Comparison of ENCODE assay signal across 12 cellular contexts in the genomic region with DNA sequence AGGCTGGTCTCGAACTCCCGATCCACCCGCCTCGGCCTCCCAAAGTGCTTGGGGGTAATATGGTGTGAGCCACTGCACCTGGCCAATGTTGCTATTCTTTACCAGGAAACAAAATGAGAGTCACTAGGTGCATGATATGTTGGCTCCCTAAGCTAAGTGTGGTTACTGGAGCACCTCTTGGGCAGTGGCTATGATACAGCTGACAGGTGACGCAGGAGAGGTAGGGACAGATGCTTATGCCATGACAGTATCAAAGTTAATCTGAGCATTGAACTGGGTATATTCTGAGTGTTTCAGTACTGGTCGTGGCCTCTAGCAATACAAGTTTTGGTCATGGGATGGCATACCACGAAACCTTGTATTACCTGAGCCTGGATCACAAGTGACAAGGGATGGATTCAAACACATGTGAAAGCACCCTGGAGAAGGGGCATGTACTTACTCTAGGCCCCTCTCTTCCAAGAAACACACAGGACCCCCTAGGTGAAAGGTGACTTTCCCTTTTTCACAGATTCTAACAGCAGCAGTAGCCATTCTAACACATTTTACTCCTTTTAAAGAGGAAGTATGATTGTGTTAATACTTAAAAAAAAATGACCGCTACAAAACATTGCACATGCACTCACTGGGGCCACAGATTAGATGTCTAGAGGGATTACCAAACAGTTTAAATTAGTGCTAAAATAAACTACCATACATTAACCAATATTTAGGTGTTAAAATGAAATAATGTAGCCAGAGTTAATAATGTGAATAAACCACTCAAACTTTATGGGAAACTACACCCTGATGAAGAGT.
DNase-seq lines count a peak whose midpoint lies in the region; ATAC-seq, FAIRE-seq and TF ChIP-seq lines count a peak whose summit lies in the region.
"Had no signal": no experiment of that assay in that cellular context is flagged by ENCODE, and none has a peak within 500 bp of the region (broad histone marks: within the 10 kb centered on the region; RNA-seq: fewer than 3 reads in every experiment).

No MANE protein-coding gene starts in this region.

- H3K4me3 ChIP-seq in left lung = no peak overlapping the region
- no peak overlapping the region for H3K4me3 ChIP-seq in upper lobe of left lung
- no peak overlapping the region for H3K4me3 ChIP-seq in thyroid gland (replicated peaks in 1 of 3)

- TF ChIP-seq POLR2A in upper lobe of left lung (IDR thresholded peaks at IDR 0.05) = no peak
- no peak for TF ChIP-seq POLR2A in thyroid gland (IDR thresholded peaks at IDR 0.05)

- H3K4me1 ChIP-seq in left lung = peaks cover 6 to 74% of the 10 kb centered on the region in 2 donors
- H3K4me1 ChIP-seq in upper lobe of left lung = peaks cover 32 to 60% (median 44%) of the 10 kb centered on the region in 4 donors
- peaks cover 0 to 6% of the 10 kb centered on the region in 2 donors for H3K4me1 ChIP-seq in thyroid gland

- peaks cover 42% of the 10 kb centered on the region for H3K4me1 Mint-ChIP-seq in activated naive CD4-positive, alpha-beta T cell treated with anti-CD3 and anti-CD28 coated beads, Interleukin-2, amount 10 ng/mL, durations not matched to agents 7 days and 5 days
- H3K4me1 Mint-ChIP-seq in WTC11 = peaks cover 89% of the 10 kb centered on the region

- H3K9me3 Mint-ChIP-seq in activated naive CD4-positive, alpha-beta T cell treated with anti-CD3 and anti-CD28 coated beads, Interleukin-2, amount 50 U/mL, for 72 hours = no peaks in the 10 kb centered on the region
- no peaks in the 10 kb centered on the region for H3K9me3 Mint-ChIP-seq in activated naive CD4-positive, alpha-beta T cell treated with anti-CD3 and anti-CD28 coated beads, Interleukin-2, amount 10 ng/mL, durations not matched to agents 7 days and 5 days
- no peaks in the 10 kb centered on the region for H3K9me3 Mint-ChIP-seq in WTC11

- no peak overlapping the region for H3K4me3 Mint-ChIP-seq in activated naive CD4-positive, alpha-beta T cell treated with anti-CD3 and anti-CD28 coated beads, Interleukin-2, amount 10 ng/mL, durations not matched to agents 7 days and 5 days
- no peak overlapping the region for H3K4me3 Mint-ChIP-seq in WTC11

- H3K27me3 ChIP-seq in left lung (no peaks in the 10 kb centered on the region), upper lobe of left lung (no peaks in the 10 kb centered on the region), thyroid gland (no peaks in the 10 kb centered on the region)

- H3K36me3 ChIP-seq in left lung (peaks cover 0 to 24% of the 10 kb centered on the region in 2 donors), upper lobe of left lung (peaks cover 7 to 28% (median 10%) of the 10 kb centered on the region in 4 donors), thyroid gland (peaks cover 0 to 7% of the 10 kb centered on the region in 2 donors)

- no peak overlapping the region for H3K27ac ChIP-seq in left lung
- no peak overlapping the region for H3K27ac ChIP-seq in upper lobe of left lung
- no peak overlapping the region for H3K27ac ChIP-seq in thyroid gland

- no peaks in the 10 kb centered on the region for H3K27me3 Mint-ChIP-seq in activated naive CD4-positive, alpha-beta T cell treated with anti-CD3 and anti-CD28 coated beads, Interleukin-2, amount 10 ng/mL, durations not matched to agents 7 days and 5 days
- no peaks in the 10 kb centered on the region for H3K27me3 Mint-ChIP-seq in WTC11 (ENCODE audit: low read depth)

- ATAC-seq in activated naive CD4-positive, alpha-beta T cell treated with anti-CD3 and anti-CD28 coated beads, Interleukin-2, amount 50 U/mL, for 72 hours = peak; percentile 30 to 50
- ATAC-seq in WTC11 (no peak), left lung (peak; percentile 51), upper lobe of left lung (ENCODE audit: low FRiP score in 2 of 2) (peak; percentile 10 to 50)
- ATAC-seq: left lobe of liver had no signal

- POLR2A ChIA-PET in WTC11 (lab: Charles Lee) = no interaction called here

- no peak for TF ChIP-seq CTCF in WTC11 (IDR thresholded peaks at IDR 0.05)
- no peak for TF ChIP-seq CTCF in left lung (IDR thresholded peaks at IDR 0.05)
- no peak for TF ChIP-seq CTCF in upper lobe of left lung (IDR thresholded peaks at IDR 0.05)
- no peak for TF ChIP-seq CTCF in thyroid gland (IDR thresholded peaks at IDR 0.05)
- no peak for TF ChIP-seq CTCF in D721Med (IDR thresholded peaks at IDR 0.05; ENCODE audit: insufficient read depth, missing control alignments)

- intact Hi-C loops in left lung (cut with DNase I) = loop anchor here in 1 of 2 donors (10.0 kb wide), 1 partner anchor 64 kb away; a partner anchor contains a TSS
- intact Hi-C loops in thyroid gland (cut with DNase I) = no loop called here

- peak overlapping the region in 1 of 2 donors; percentile 44 for H3K27ac Mint-ChIP-seq in activated naive CD4-positive, alpha-beta T cell treated with anti-CD3 and anti-CD28 coated beads, Interleukin-2, amount 50 U/mL, for 72 hours
- H3K27ac Mint-ChIP-seq in activated naive CD4-positive, alpha-beta T cell treated with anti-CD3 and anti-CD28 coated beads, Interleukin-2, amount 10 ng/mL, durations not matched to agents 7 days and 5 days = no peak overlapping the region
- H3K27ac Mint-ChIP-seq in WTC11 = peak overlapping the region; percentile 21; the same call in 1 of the 2 replicates

- CTCF ChIA-PET in activated naive CD4-positive, alpha-beta T cell treated with anti-CD3 and anti-CD28 coated beads, Interleukin-2, amount 10 ng/mL, durations not matched to agents 7 days and 5 days (lab: Charles Lee) = no interaction called here
- CTCF ChIA-PET in WTC11 (lab: Charles Lee) = interaction anchor here (0.6 kb wide), 1 partner anchor 125 kb away, joined by 3 read pairs; no protein-coding TSS in a partner anchor

- no peak for FAIRE-seq in D721Med (lab: Jason Lieb, UNC)
- FAIRE-seq: HTR-8/SVneo had no signal

- DNase-seq in activated naive CD4-positive, alpha-beta T cell treated with anti-CD3 and anti-CD28 coated beads, Interleukin-2, amount 50 U/mL, for 72 hours (ENCODE audit: low spot score in 2 of 2) = no peak
- DNase-seq in activated naive CD4-positive, alpha-beta T cell treated with anti-CD3 and anti-CD28 coated beads, Interleukin-2, amount 10 ng/mL, durations not matched to agents 7 days and 5 days = no peak
- no peak for DNase-seq in WTC11 (ENCODE audit: low spot score)
- no peak for DNase-seq in left lung
- no peak for DNase-seq in upper lobe of left lung
- no peak for DNase-seq in thyroid gland
- no peak for DNase-seq in D721Med (ENCODE audit: insufficient read length, low spot score)
- no peak for DNase-seq in medulla oblongata (ENCODE audit: extremely low spot score)
- DNase-seq: NCI-H748 treated with DMSO at 0.1 percent for 48 hours, SIG-M5 had no signal

- TF ChIP-seq EP300 in upper lobe of left lung (IDR thresholded peaks at IDR 0.05) = no peak

- H3K36me3 Mint-ChIP-seq in activated naive CD4-positive, alpha-beta T cell treated with anti-CD3 and anti-CD28 coated beads, Interleukin-2, amount 50 U/mL, for 72 hours = peaks cover 0 to 21% of the 10 kb centered on the region in 2 donors
- peaks cover 19% of the 10 kb centered on the region for H3K36me3 Mint-ChIP-seq in activated naive CD4-positive, alpha-beta T cell treated with anti-CD3 and anti-CD28 coated beads, Interleukin-2, amount 10 ng/mL, durations not matched to agents 7 days and 5 days
- peaks cover 11% of the 10 kb centered on the region for H3K36me3 Mint-ChIP-seq in WTC11

- WGBS in upper lobe of left lung, 2 donors = 92 to 93% methylated on average over 8 of the region's 8 CpGs
- WGBS in thyroid gland, 2 donors = 96 to 98% methylated on average over 8 of the region's 8 CpGs

- H3K9me3 ChIP-seq in left lung (no peaks in the 10 kb centered on the region), upper lobe of left lung (no peaks in the 10 kb centered on the region), thyroid gland (no peaks in the 10 kb centered on the region)

TF ChIP-seq in WTC11, 78 proteins besides CTCF, POLR2A, EP300 and RAD21 (continues in another document):
- TF ChIP-seq, protein P1, sequence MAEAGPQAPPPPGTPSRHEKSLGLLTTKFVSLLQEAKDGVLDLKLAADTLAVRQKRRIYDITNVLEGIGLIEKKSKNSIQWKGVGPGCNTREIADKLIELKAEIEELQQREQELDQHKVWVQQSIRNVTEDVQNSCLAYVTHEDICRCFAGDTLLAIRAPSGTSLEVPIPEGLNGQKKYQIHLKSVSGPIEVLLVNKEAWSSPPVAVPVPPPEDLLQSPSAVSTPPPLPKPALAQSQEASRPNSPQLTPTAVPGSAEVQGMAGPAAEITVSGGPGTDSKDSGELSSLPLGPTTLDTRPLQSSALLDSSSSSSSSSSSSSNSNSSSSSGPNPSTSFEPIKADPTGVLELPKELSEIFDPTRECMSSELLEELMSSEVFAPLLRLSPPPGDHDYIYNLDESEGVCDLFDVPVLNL (CRISPR knock-in tag; IDR thresholded peaks at IDR 0.05; ENCODE audit: borderline replicate concordance, low read depth) = no peak
- TF ChIP-seq HMGA2 (CRISPR knock-in tag; IDR thresholded peaks at IDR 0.05) = no peak
- TF ChIP-seq, protein P2, sequence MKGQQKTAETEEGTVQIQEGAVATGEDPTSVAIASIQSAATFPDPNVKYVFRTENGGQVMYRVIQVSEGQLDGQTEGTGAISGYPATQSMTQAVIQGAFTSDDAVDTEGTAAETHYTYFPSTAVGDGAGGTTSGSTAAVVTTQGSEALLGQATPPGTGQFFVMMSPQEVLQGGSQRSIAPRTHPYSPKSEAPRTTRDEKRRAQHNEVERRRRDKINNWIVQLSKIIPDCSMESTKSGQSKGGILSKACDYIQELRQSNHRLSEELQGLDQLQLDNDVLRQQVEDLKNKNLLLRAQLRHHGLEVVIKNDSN (CRISPR knock-in tag; IDR thresholded peaks at IDR 0.05) = no peak
- TF ChIP-seq SMAD3 (CRISPR knock-in tag; IDR thresholded peaks at IDR 0.05; ENCODE audit: borderline replicate concordance) = no peak
- TF ChIP-seq GTF2I (CRISPR knock-in tag; conservative IDR thresholded peaks at IDR 0.05) = no peak
